Comparison of ENCODE assay signal across 8 cellular contexts in genomic region chr7:105439174-105439893, GRCh38. TPM values are rescaled to one million over a fixed set of nuclear protein-coding genes. Genes with fewer than 3 reads are reported as not detected.
DNase-seq lines count a peak whose midpoint lies in the region; ATAC-seq, FAIRE-seq and TF ChIP-seq lines count a peak whose summit lies in the region.

No MANE protein-coding gene starts in this region.

- H3K4me3 ChIP-seq in BE2C (ENCODE audit: low read depth, low read length) (no peak overlapping the region), astrocyte (ENCODE audit: insufficient read depth, low read depth, low read length) (no peak overlapping the region), lung (no peak overlapping the region), heart left ventricle (no peak overlapping the region), ovary (no peak overlapping the region)

- H3K27ac ChIP-seq in astrocyte (ENCODE audit: low read depth, low read length) (peak overlapping the region; percentile 57), lung (ENCODE audit: low read depth in 1 of 2, low read length in 1 of 2) (peak overlapping the region in 1 of 2 donors; percentile 2), heart left ventricle (no peak overlapping the region), ovary (no peak overlapping the region)

- no peak for TF ChIP-seq EP300 in ovary (IDR thresholded peaks at IDR 0.05)

- intact Hi-C loops in heart left ventricle (cut with DNase I) (loop anchor here in 1 of 10 donors (10.0 kb wide), 1 partner anchor 285 kb away; no protein-coding TSS in a partner anchor), ovary (cut with DNase I) (no loop called here)

- no peak for TF ChIP-seq POLR2A in heart left ventricle (IDR thresholded peaks at IDR 0.05)
- no peak for TF ChIP-seq POLR2A in ovary (IDR thresholded peaks at IDR 0.05)

- H3K4me1 ChIP-seq in BE2C, result peaks cover 4% of the 10 kb centered on the region; the same call in 1 of the 2 replicates
- H3K4me1 ChIP-seq in astrocyte (ENCODE audit: insufficient read depth, low read length), result peaks cover 10% of the 10 kb centered on the region
- H3K4me1 ChIP-seq in lung (ENCODE audit: control insufficient read depth in 2 of 2, insufficient read depth in 2 of 2, low read length in 2 of 2), result no peaks in the 10 kb centered on the region
- no peaks in the 10 kb centered on the region for H3K4me1 ChIP-seq in heart left ventricle
- no peaks in the 10 kb centered on the region for H3K4me1 ChIP-seq in ovary (ENCODE audit: insufficient read depth)

- peak overlapping the region; percentile 54 for H2AFZ ChIP-seq in astrocyte (ENCODE audit: low read depth, low read length)

- H3K9me3 ChIP-seq in BE2C (no peaks in the 10 kb centered on the region), astrocyte (ENCODE audit: insufficient read depth, low read depth, low read length) (no peaks in the 10 kb centered on the region), lung (ENCODE audit: control insufficient read depth in 2 of 2, insufficient read depth in 1 of 2, low read length in 1 of 2) (no peaks in the 10 kb centered on the region), heart left ventricle (no peaks in the 10 kb centered on the region), ovary (no peaks in the 10 kb centered on the region)

- 73 to 77% methylated on average over 9 of the region's 9 CpGs for WGBS in lung, 2 donors
- WGBS in heart left ventricle, 4 donors, result 82 to 84% (median 83%) methylated on average over 9 of the region's 9 CpGs
- WGBS in ovary, 3 donors, result 76 to 78% (median 78%) methylated on average over 9 of the region's 9 CpGs

- H3K27me3 ChIP-seq in BE2C (no peaks in the 10 kb centered on the region), astrocyte (ENCODE audit: insufficient read depth, low read length) (no peaks in the 10 kb centered on the region), lung (ENCODE audit: control insufficient read depth, insufficient read depth) (no peaks in the 10 kb centered on the region), heart left ventricle (no peaks in the 10 kb centered on the region), ovary (no peaks in the 10 kb centered on the region)

- no peaks in the 10 kb centered on the region for H3K27me3 Mint-ChIP-seq in astrocyte (ENCODE audit: low read depth, unreplicated experiment)

- H3K4me2 ChIP-seq in astrocyte (ENCODE audit: low read length), result peak overlapping the region; percentile 57

- no peak overlapping the region for H3K9ac ChIP-seq in astrocyte (ENCODE audit: low read length)

- peak; percentile 78 for FAIRE-seq in astrocyte (lab: Jason Lieb, UNC)

- peak overlapping the region; percentile 84 for H3K27ac Mint-ChIP-seq in astrocyte (ENCODE audit: unreplicated experiment)

- H3K4me3 Mint-ChIP-seq in astrocyte (ENCODE audit: unreplicated experiment), result no peak overlapping the region

- peaks cover 5% of the 10 kb centered on the region for H3K4me1 Mint-ChIP-seq in astrocyte (ENCODE audit: low read depth, unreplicated experiment)

- no peaks in the 10 kb centered on the region for H4K20me1 ChIP-seq in astrocyte (ENCODE audit: insufficient read depth, low read length)

- no peaks in the 10 kb centered on the region for H3K79me2 ChIP-seq in astrocyte (ENCODE audit: insufficient read depth, low read length)

- DNase-seq in BE2C, result peak; percentile 60
- DNase-seq in LHCN-M2 (ENCODE audit: low read depth), result peak; percentile 81
- peak; percentile 89 for DNase-seq in astrocyte (ENCODE audit: low read depth)
- peak; percentile 30 for DNase-seq in lung (ENCODE audit: low spot score)
- no peak for DNase-seq in heart left ventricle
- DNase-seq in ureter (ENCODE audit: low spot score), result no peak
- no peak for DNase-seq in ovary

- no peaks in the 10 kb centered on the region for H3K36me3 Mint-ChIP-seq in astrocyte (ENCODE audit: low read depth, unreplicated experiment)

- ATAC-seq in lung (ENCODE audit: insufficient read depth, low FRiP score), result peak; percentile 72
- no peak for ATAC-seq in heart left ventricle
- ATAC-seq in HG03095 (IDR thresholded peaks at IDR 0.05; ENCODE audit: unreplicated experiment), result no peak

- H3K9me3 Mint-ChIP-seq in astrocyte (ENCODE audit: unreplicated experiment), result no peaks in the 10 kb centered on the region

- no peaks in the 10 kb centered on the region for H3K36me3 ChIP-seq in BE2C
- no peaks in the 10 kb centered on the region for H3K36me3 ChIP-seq in astrocyte (ENCODE audit: insufficient read depth, low read length)
- no peaks in the 10 kb centered on the region for H3K36me3 ChIP-seq in lung (ENCODE audit: control insufficient read depth in 2 of 2, insufficient read depth in 2 of 2, low read length in 2 of 2)
- H3K36me3 ChIP-seq in heart left ventricle, result no peaks in the 10 kb centered on the region
- H3K36me3 ChIP-seq in ovary, result no peaks in the 10 kb centered on the region

- TF ChIP-seq CTCF in BE2C (IDR thresholded peaks at IDR 0.05; ENCODE audit: low read depth, low read length), result peak; percentile 12; the same call in 1 of the 2 replicates
- peak; percentile 4 for TF ChIP-seq CTCF in astrocyte (IDR thresholded peaks at IDR 0.05; ENCODE audit: insufficient read depth, low read depth, low read length)
- no peak for TF ChIP-seq CTCF in lung (IDR thresholded peaks at IDR 0.05; ENCODE audit: control extremely low read depth, extremely low read depth)
- no peak for TF ChIP-seq CTCF in heart left ventricle (IDR thresholded peaks at IDR 0.05)
- no peak for TF ChIP-seq CTCF in ovary (IDR thresholded peaks at IDR 0.05)

RNA-seq across cellular contexts. Expression of gene SRPK2, which starts 50.6 kb away (rescaled TPM):
- 28.6 TPM for polyA plus RNA-seq in BE2C (2012; ENCODE audit: insufficient read depth, insufficient read length, low read depth)
- 42.6 and 47.2 TPM in 2 replicates for total RNA-seq in LHCN-M2 (2014; rRNA removed)
- polyA plus RNA-seq in LHCN-M2 (2012), result 26.8 TPM
- 54.8 and 59.2 TPM in 2 replicates for total RNA-seq in astrocyte
- 10 to 100 TPM; 33.3 to 71.2 TPM for total RNA-seq in lung
- 10 to 100 TPM; 10.8 to 13.1 TPM for polyA plus RNA-seq in lung
- 10 to 100 TPM; 26.7 to 42.4 (median 39.1) TPM for total RNA-seq in heart left ventricle
- 10 to 100 TPM in 1 of 2 donors, 1 to 10 TPM in 1; 8.6 to 24.6 TPM for polyA plus RNA-seq in heart left ventricle
- total RNA-seq in ureter, result 54.1 TPM
- total RNA-seq in ovary, result 10 to 100 TPM; 19.0 to 50.0 (median 39.8) TPM
- 10 to 100 TPM; 15.2 to 29.8 TPM for polyA plus RNA-seq in ovary

Comparison
In these comparisons a context has a peak if more than half of its experiments do, and no peak if none do; other contexts are left out.
1. DNase-seq: peak in BE2C (single experiment), LHCN-M2 (single experiment), astrocyte (single experiment) and lung (single experiment); none in heart left ventricle (0 of 5), ureter (single experiment) and ovary (0 of 5).
2. CTCF ChIP-seq: peak in BE2C (single experiment) and astrocyte (single experiment); none in lung (single experiment), heart left ventricle (0 of 12) and ovary (0 of 3).